1 cellular context compared by ENCODE assay signal in the genomic region with DNA sequence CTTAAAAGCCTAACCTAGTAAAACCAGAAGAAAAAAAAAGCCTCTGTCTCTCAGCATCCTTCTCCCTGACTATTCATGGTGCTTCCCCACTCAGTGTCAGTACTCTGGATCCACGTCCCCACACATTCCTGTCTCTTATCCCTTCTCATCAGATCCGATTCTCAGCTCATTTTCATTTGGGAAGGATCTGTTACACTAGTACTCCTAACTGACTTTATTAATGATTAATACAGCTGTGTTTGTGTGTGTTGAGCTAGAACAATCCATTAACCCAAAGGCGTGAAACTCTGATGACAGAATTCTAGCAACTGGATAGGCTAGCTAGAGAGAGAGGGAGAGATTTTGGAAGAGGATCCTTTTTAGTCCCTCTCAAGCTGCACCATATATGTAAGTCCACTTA.
TF ChIP-seq lines count a peak whose summit lies in the region.

No MANE protein-coding gene starts in this region.

TF ChIP-seq in GM12878, 131 proteins besides CTCF, POLR2A, EP300 and RAD21 (continued from another document):
- TF ChIP-seq, protein P1, sequence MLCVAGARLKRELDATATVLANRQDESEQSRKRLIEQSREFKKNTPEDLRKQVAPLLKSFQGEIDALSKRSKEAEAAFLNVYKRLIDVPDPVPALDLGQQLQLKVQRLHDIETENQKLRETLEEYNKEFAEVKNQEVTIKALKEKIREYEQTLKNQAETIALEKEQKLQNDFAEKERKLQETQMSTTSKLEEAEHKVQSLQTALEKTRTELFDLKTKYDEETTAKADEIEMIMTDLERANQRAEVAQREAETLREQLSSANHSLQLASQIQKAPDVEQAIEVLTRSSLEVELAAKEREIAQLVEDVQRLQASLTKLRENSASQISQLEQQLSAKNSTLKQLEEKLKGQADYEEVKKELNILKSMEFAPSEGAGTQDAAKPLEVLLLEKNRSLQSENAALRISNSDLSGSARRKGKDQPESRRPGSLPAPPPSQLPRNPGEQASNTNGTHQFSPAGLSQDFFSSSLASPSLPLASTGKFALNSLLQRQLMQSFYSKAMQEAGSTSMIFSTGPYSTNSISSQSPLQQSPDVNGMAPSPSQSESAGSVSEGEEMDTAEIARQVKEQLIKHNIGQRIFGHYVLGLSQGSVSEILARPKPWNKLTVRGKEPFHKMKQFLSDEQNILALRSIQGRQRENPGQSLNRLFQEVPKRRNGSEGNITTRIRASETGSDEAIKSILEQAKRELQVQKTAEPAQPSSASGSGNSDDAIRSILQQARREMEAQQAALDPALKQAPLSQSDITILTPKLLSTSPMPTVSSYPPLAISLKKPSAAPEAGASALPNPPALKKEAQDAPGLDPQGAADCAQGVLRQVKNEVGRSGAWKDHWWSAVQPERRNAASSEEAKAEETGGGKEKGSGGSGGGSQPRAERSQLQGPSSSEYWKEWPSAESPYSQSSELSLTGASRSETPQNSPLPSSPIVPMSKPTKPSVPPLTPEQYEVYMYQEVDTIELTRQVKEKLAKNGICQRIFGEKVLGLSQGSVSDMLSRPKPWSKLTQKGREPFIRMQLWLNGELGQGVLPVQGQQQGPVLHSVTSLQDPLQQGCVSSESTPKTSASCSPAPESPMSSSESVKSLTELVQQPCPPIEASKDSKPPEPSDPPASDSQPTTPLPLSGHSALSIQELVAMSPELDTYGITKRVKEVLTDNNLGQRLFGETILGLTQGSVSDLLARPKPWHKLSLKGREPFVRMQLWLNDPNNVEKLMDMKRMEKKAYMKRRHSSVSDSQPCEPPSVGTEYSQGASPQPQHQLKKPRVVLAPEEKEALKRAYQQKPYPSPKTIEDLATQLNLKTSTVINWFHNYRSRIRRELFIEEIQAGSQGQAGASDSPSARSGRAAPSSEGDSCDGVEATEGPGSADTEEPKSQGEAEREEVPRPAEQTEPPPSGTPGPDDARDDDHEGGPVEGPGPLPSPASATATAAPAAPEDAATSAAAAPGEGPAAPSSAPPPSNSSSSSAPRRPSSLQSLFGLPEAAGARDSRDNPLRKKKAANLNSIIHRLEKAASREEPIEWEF (IDR thresholded peaks at IDR 0.05; ENCODE audit: insufficient replicate concordance, low read depth, low read length) = no peak
- TF ChIP-seq EGR1 (IDR thresholded peaks at IDR 0.05; ENCODE audit: borderline replicate concordance in 1 of 2, low read depth in 2 of 2, low read length in 2 of 2) (no peak), FOXM1 (IDR thresholded peaks at IDR 0.05; ENCODE audit: low read depth, low read length) (no peak), RUNX3 (IDR thresholded peaks at IDR 0.05; ENCODE audit: low read length) (no peak), SMARCA5 (IDR thresholded peaks at IDR 0.05) (no peak), BCLAF1 (IDR thresholded peaks at IDR 0.05) (no peak), SUPT20H (IDR thresholded peaks at IDR 0.05; ENCODE audit: borderline replicate concordance, control insufficient read depth, low read depth, low read length) (no peak), POU2F2 (IDR thresholded peaks at IDR 0.05; ENCODE audit: borderline replicate concordance, low read depth, low read length) (no peak), ESRRA (IDR thresholded peaks at IDR 0.05; ENCODE audit: low read length) (no peak)
- TF ChIP-seq, protein P2, sequence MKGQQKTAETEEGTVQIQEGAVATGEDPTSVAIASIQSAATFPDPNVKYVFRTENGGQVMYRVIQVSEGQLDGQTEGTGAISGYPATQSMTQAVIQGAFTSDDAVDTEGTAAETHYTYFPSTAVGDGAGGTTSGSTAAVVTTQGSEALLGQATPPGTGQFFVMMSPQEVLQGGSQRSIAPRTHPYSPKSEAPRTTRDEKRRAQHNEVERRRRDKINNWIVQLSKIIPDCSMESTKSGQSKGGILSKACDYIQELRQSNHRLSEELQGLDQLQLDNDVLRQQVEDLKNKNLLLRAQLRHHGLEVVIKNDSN (IDR thresholded peaks at IDR 0.05; ENCODE audit: borderline replicate concordance, extremely low read length, insufficient read depth, low read depth, low read length) = no peak
